ENCODE assay signal across 21 cellular contexts in the genomic region with DNA sequence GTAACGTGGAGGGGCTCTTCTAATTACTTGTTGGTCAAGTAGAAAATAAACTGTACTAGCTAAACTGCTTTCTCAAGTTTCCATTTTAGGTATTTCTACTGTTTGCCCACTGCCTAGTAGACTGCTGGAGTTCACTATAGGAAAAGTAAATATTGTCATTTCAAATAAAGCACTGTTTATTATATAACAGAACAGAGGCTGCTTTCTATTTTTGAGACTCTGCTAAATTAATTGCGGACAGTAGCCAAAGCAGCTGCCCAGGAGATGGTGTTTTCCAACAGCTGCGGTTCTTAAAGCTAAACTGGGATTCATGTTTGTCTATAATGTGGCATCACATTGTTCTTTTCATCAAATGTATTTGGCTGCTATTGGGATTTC. TPM values are rescaled to one million over a fixed set of nuclear protein-coding genes. Genes with fewer than 3 reads are reported as not detected.
A peak's percentile ranks its signal among the peaks of the same experiment; 100 is the strongest.
DNase-seq lines count a peak whose midpoint lies in the region; ATAC-seq and TF ChIP-seq lines count a peak whose summit lies in the region.
"Had no signal": no experiment of that assay in that cellular context is flagged by ENCODE, and none has a peak within 500 bp of the region (broad histone marks: within the 10 kb centered on the region; RNA-seq: fewer than 3 reads in every experiment).

No MANE protein-coding gene starts in this region.

- no peaks in the 10 kb centered on the region for H3K27me3 ChIP-seq in osteoblast (ENCODE audit: insufficient read depth, low read length)
- H3K27me3 ChIP-seq: SJSA1 had no signal

- no peak for ATAC-seq in HG03025 (IDR thresholded peaks at IDR 0.05; ENCODE audit: low FRiP score, unreplicated experiment)
- ATAC-seq in HG03175 (IDR thresholded peaks at IDR 0.05; ENCODE audit: unreplicated experiment) = no peak
- ATAC-seq: GM23338, WTC11 had no signal

- DNase-seq in DMS53 (lab: John Stamatoyannopoulos, UW) = peak; percentile 80
- DNase-seq in NCI-H1092 treated with DMSO at 0.1 percent for 48 hours (lab: John Stamatoyannopoulos, UW) = peak; percentile 80
- peak; percentile 94 for DNase-seq in NCI-H748 treated with DMSO at 0.1 percent for 48 hours (lab: John Stamatoyannopoulos, UW)
- no peak for DNase-seq in osteoblast (ENCODE audit: insufficient read length, low spot score, missing footprints)
- DNase-seq in cardiac septum (ENCODE audit: low spot score) = no peak
- DNase-seq: activated CD4-positive, alpha-beta T cell treated with anti-CD3 and anti-CD28 coated beads, Interleukin-2, amount 50 U/mL, for 48 hours; activated gamma-delta T cell treated with Interleukin-2 at 50 U/mL for 16 hours; AML-193; caudate nucleus; foreskin fibroblast; GDM1; sigmoid colon; transverse colon had no signal

- peak overlapping the region; percentile 50 for H2AFZ ChIP-seq in osteoblast (ENCODE audit: low read length)
- H2AFZ ChIP-seq: GM23338, hepatocyte had no signal

- TF ChIP-seq CTCF in osteoblast (IDR thresholded peaks at IDR 0.05; ENCODE audit: extremely low read depth, low read depth, low read length) = no peak

- no peak overlapping the region for H3K4me2 ChIP-seq in osteoblast (ENCODE audit: insufficient read depth, low read length)
- H3K4me2 ChIP-seq: GM23338, hepatocyte had no signal

- intact Hi-C loops in cardiac septum (cut with DNase I) = no loop called here

- H3K4me3 ChIP-seq in osteoblast (ENCODE audit: insufficient read depth, low read length) = no peak overlapping the region
- H3K4me3 ChIP-seq: GM23338, hepatocyte, lung, sigmoid colon, SJSA1, transverse colon had no signal

- H3K27ac ChIP-seq in osteoblast (ENCODE audit: low read depth, low read length) = no peak overlapping the region
- H3K27ac ChIP-seq: epithelial cell of prostate, hepatocyte, sigmoid colon, SJSA1, transverse colon had no signal

- no peaks in the 10 kb centered on the region for H3K79me2 ChIP-seq in osteoblast (ENCODE audit: insufficient read depth, low read length)
- H3K79me2 ChIP-seq: hepatocyte had no signal

- no peaks in the 10 kb centered on the region for H3K9me3 ChIP-seq in osteoblast (ENCODE audit: low read depth, low read length)
- H3K9me3 ChIP-seq: sigmoid colon, SJSA1, transverse colon had no signal

- no peaks in the 10 kb centered on the region for H3K36me3 ChIP-seq in osteoblast (ENCODE audit: insufficient read depth, low read length)
- H3K36me3 ChIP-seq: sigmoid colon, SJSA1, transverse colon had no signal

- H4K20me1 ChIP-seq in osteoblast (ENCODE audit: insufficient read depth, low read length) = no peaks in the 10 kb centered on the region

- H3K4me1 ChIP-seq in osteoblast (ENCODE audit: insufficient read depth, low read length) = no peaks in the 10 kb centered on the region
- H3K4me1 ChIP-seq: sigmoid colon, transverse colon had no signal

RNA-seq across cellular contexts. Expression of a gene that starts 15.9 kb away (rescaled TPM):
- total RNA-seq in osteoblast (18.1 and 21.5 TPM in 2 replicates), cardiac septum (0.89 TPM)

RNA-seq across cellular contexts. Expression of a gene that starts 59.0 kb away (rescaled TPM):
- total RNA-seq in osteoblast = 14.5 and 15.6 TPM in 2 replicates
- total RNA-seq in cardiac septum = 1.9 TPM

Comparison
In these comparisons a context has a peak if more than half of its experiments do, and no peak if none do; other contexts are left out.
1. DNase-seq: peak in DMS53 (single experiment), NCI-H1092 treated with DMSO at 0.1 percent for 48 hours (single experiment) and NCI-H748 treated with DMSO at 0.1 percent for 48 hours (single experiment); none in osteoblast (single experiment) and cardiac septum (single experiment).
2. RNA of a gene that starts 15.9 kb away (total RNA-seq): 18.1 to 21.5 TPM in osteoblast; 0.89 TPM in cardiac septum (single experiment); every median in the first group is over 10 times any median in the second.